In the genomic region with DNA sequence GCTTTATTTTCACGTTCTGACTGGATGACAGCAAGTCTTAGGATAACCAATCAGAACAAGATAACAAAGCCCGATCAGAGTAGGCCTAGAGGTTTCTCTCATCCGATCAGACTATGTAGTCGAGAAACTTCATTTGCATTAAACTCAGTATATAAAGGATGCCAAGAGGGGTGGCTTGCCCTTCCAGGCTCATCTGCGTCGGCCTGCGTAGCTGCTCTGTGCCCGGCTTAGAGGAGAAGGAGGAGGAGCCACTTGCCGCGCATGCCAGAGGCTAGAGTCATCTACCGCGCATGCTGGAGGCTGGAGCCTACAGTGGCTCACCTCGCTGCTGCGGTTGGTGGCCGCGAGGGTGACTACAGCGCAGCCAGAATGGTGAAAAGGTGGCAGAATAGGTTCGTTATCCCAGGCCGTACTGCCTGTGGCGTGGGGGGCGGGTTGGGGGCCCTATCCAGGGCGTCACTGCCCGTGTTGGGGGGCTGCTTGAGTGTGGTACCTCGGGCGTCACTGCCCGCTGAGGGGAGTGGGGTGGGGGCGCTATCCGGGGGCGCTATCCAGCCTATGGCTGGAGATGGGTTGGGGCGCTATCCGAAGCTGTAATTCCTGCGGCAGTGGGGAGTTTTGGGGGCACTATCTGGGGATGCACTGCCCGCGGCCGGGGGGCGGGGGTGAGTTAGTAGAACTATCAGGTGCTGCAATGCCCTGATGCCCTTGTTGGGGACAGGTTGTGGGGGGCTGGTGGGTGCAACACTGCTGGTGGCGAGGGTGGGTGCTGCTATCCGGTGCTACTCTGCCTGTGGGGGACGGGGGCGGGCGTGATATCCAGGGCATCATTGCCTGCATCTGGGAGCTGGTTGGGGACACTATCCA, we compare ENCODE assay signal across 1 cellular context.
TF ChIP-seq lines count a peak whose summit lies in the region.

RFPL2 (minus strand) TSS at position 218 of the 867 bp plus-strand sequence. CDS start 2,622 bp downstream, outside the sequence.

TF ChIP-seq in GM23338, 12 proteins besides CTCF, POLR2A, EP300 and RAD21:
- no peak for TF ChIP-seq ZNF462 (CRISPR knock-in tag; IDR thresholded peaks at IDR 0.05)
